Comparison of ENCODE assay signal across 9 cellular contexts in the genomic region with DNA sequence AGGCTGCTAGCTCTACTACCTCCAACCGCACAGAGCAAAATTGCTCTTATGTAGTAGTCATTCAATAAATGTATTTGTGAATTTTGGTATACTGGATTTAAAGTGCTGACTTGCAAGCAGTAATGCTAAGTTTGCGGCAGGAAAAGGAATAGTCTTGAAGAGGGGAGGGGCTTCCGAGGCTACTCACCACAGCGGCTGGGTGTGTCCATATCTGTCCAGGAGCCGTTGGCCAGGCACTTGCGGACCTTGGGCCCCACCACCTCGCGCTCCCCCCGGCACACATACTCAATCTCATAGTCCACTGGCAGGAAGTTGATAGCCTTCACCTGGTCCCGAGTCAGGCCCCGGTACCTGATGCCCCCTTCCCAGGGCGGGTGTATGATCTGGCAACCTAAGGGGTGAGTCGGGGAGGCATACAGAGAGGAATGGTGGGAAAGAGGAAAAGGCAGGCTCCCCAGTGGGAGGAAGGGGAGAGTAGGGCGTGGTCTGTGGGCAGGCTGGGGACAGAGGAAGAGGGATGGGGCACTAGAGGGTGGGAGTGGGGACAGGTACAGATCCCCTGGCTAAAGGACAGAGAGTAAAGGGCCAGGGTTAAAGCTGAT. TPM values are rescaled to one million over a fixed set of nuclear protein-coding genes. Genes with fewer than 3 reads are reported as not detected.
DNase-seq lines count a peak whose midpoint lies in the region; ATAC-seq and TF ChIP-seq lines count a peak whose summit lies in the region.
"Had no signal": no experiment of that assay in that cellular context is flagged by ENCODE, and none has a peak within 500 bp of the region (broad histone marks: within the 10 kb centered on the region; RNA-seq: fewer than 3 reads in every experiment).

No MANE protein-coding gene starts in this region.

- peaks cover 16% of the 10 kb centered on the region for H3K27me3 Mint-ChIP-seq in CD4-positive, CD25-positive, alpha-beta regulatory T cell
- H3K27me3 Mint-ChIP-seq in IgD-negative memory B cell (peaks cover 3% of the 10 kb centered on the region), MCF 10A (ENCODE audit: insufficient read depth, unreplicated experiment) (no peaks in the 10 kb centered on the region)

- H3K27ac ChIP-seq in CD4-positive, CD25-positive, alpha-beta regulatory T cell (ENCODE audit: insufficient read depth, low read length, poor library complexity, severe bottlenecking) = no peak overlapping the region
- no peak overlapping the region for H3K27ac ChIP-seq in mesodermal cell (ENCODE audit: low read depth, low read length, severe bottlenecking)

- no peaks in the 10 kb centered on the region for H3K36me3 ChIP-seq in CD4-positive, CD25-positive, alpha-beta regulatory T cell (ENCODE audit: control insufficient read depth, insufficient read depth, low read length)
- H3K36me3 ChIP-seq in mesodermal cell (ENCODE audit: control insufficient read depth, insufficient read depth, low read length) = peaks cover 10% of the 10 kb centered on the region

- no peak for TF ChIP-seq CTCF in MCF 10A (IDR thresholded peaks at IDR 0.05; ENCODE audit: unreplicated experiment)

- H3K36me3 Mint-ChIP-seq in CD4-positive, CD25-positive, alpha-beta regulatory T cell = no peaks in the 10 kb centered on the region
- peaks cover 1% of the 10 kb centered on the region for H3K36me3 Mint-ChIP-seq in IgD-negative memory B cell
- peaks cover 8% of the 10 kb centered on the region for H3K36me3 Mint-ChIP-seq in MCF 10A (ENCODE audit: insufficient read depth, unreplicated experiment)

- POLR2A ChIA-PET in MCF 10A (lab: Yijun Ruan, JAX) = interaction anchor here (0.6 to 2.2 kb wide), 2 partner anchors 9 to 902 kb away, joined by 4 to 6 read pairs; no protein-coding TSS in a partner anchor

- H3K4me3 ChIP-seq in CD4-positive, CD25-positive, alpha-beta regulatory T cell (ENCODE audit: low read depth, low read length) = no peak overlapping the region
- H3K4me3 ChIP-seq in mesodermal cell (ENCODE audit: extremely low read depth, insufficient read depth, low read length, poor library complexity, severe bottlenecking) = peak overlapping the region; percentile 74

- no peaks in the 10 kb centered on the region for H3K9me3 Mint-ChIP-seq in CD4-positive, CD25-positive, alpha-beta regulatory T cell
- H3K9me3 Mint-ChIP-seq in IgD-negative memory B cell (no peaks in the 10 kb centered on the region), MCF 10A (ENCODE audit: unreplicated experiment) (no peaks in the 10 kb centered on the region)

- ATAC-seq in CD4-positive, CD25-positive, alpha-beta regulatory T cell (ENCODE audit: low read depth in 2 of 2) = no peak
- no peak for ATAC-seq in HG03025 (IDR thresholded peaks at IDR 0.05; ENCODE audit: low FRiP score, unreplicated experiment)

- peaks cover 21 to 62% (median 38%) of the 10 kb centered on the region in 4 donors for H3K4me1 Mint-ChIP-seq in CD4-positive, CD25-positive, alpha-beta regulatory T cell
- H3K4me1 Mint-ChIP-seq in IgD-negative memory B cell (peaks cover 27 to 43% (median 32%) of the 10 kb centered on the region in 3 donors), MCF 10A (ENCODE audit: insufficient read depth, unreplicated experiment) (peaks cover 33% of the 10 kb centered on the region)

- no TSS peak for BruUV-seq in MCF 10A (replicated peaks; lab: Mats Ljungman, UMichigan)

- peak overlapping the region; percentile 74 to 92 (median 83) for H3K27ac Mint-ChIP-seq in CD4-positive, CD25-positive, alpha-beta regulatory T cell
- H3K27ac Mint-ChIP-seq in IgD-negative memory B cell (peak overlapping the region in 2 of 3 donors; percentile 39 to 44), MCF 10A (ENCODE audit: low read depth, unreplicated experiment) (no peak overlapping the region)

- no peaks in the 10 kb centered on the region for H3K27me3 ChIP-seq in CD4-positive, CD25-positive, alpha-beta regulatory T cell (ENCODE audit: control insufficient read depth, insufficient read depth, low read length)

- intact Hi-C loops in MCF 10A (cut with micrococcal nuclease) = no loop called here

- DNase-seq in CD4-positive, CD25-positive, alpha-beta regulatory T cell = no peak
- DNase-seq in MCF 10A (ENCODE audit: unreplicated experiment) = no peak
- DNase-seq in GOT3 (lab: John Stamatoyannopoulos, UW) = no peak
- DNase-seq in RPMI8226 = no peak
- DNase-seq in SKM-1 treated with dmso at 0.1 percent for 144 hours (lab: John Stamatoyannopoulos, UW; ENCODE audit: unreplicated experiment) = no peak

- no peaks in the 10 kb centered on the region for H3K9me3 ChIP-seq in CD4-positive, CD25-positive, alpha-beta regulatory T cell (ENCODE audit: control insufficient read depth in 2 of 2, low read length in 2 of 2)
- no peaks in the 10 kb centered on the region for H3K9me3 ChIP-seq in mesodermal cell (ENCODE audit: control insufficient read depth, low read length)

- WGBS in mesodermal cell (ENCODE audit: insufficient coverage in 2 of 2), 2 experiments = 8 to 17% methylated on average over 8 to 9 of the region's 14 CpGs

- peaks cover 46% of the 10 kb centered on the region for H3K4me1 ChIP-seq in CD4-positive, CD25-positive, alpha-beta regulatory T cell (ENCODE audit: control insufficient read depth, insufficient read depth, low read length, poor library complexity, severe bottlenecking)
- H3K4me1 ChIP-seq in mesodermal cell (ENCODE audit: control insufficient read depth, insufficient read depth, low read length, poor library complexity, severe bottlenecking) = peaks cover 39% of the 10 kb centered on the region

- peak overlapping the region; percentile 87 to 97 (median 88) for H3K4me3 Mint-ChIP-seq in CD4-positive, CD25-positive, alpha-beta regulatory T cell
- H3K4me3 Mint-ChIP-seq in IgD-negative memory B cell (peak overlapping the region; percentile 45 to 96 (median 66)), MCF 10A (ENCODE audit: unreplicated experiment) (peak overlapping the region; percentile 75)

- CTCF ChIA-PET in MCF 10A (lab: Yijun Ruan, JAX) = interaction anchor here (0.6 kb wide), 1 partner anchor 37 kb away, joined by 3 read pairs; no protein-coding TSS in a partner anchor

RNA-seq across cellular contexts. Expression of gene GABBR1, which starts 1.7 kb away (rescaled TPM):
- 56.3 TPM for total RNA-seq in CD4-positive, CD25-positive, alpha-beta regulatory T cell
- 1 to 10 TPM in 3 of 4 donors, under 1 TPM in 1; 0.60 to 1.8 (median 1.5) TPM for polyA plus RNA-seq in CD4-positive, CD25-positive, alpha-beta regulatory T cell
- polyA plus RNA-seq in IgD-negative memory B cell = 6.8 TPM
- total RNA-seq in MCF 10A (2022) = 38.8 and 43.9 TPM in 2 replicates
- polyA plus RNA-seq in mesodermal cell (2013, experiment 1 of 2) = 55.8 TPM
- 48.3 TPM for polyA plus RNA-seq in mesodermal cell (2013, experiment 2 of 2)

RNA-seq across cellular contexts. Expression of gene MOG, which starts 25.6 kb away (rescaled TPM):
- total RNA-seq in CD4-positive, CD25-positive, alpha-beta regulatory T cell = not detected
- polyA plus RNA-seq in CD4-positive, CD25-positive, alpha-beta regulatory T cell = not detected
- polyA plus RNA-seq in IgD-negative memory B cell = not detected
- not detected in 2 replicates for total RNA-seq in MCF 10A (2022)
- polyA plus RNA-seq in mesodermal cell (2013, experiment 1 of 2) = not detected
- not detected for polyA plus RNA-seq in mesodermal cell (2013, experiment 2 of 2)
- polyA plus RNA-seq: esophagus had no signal

RNA-seq across cellular contexts. Expression of gene OR2H2, which starts 46.4 kb away (rescaled TPM):
- not detected for total RNA-seq in CD4-positive, CD25-positive, alpha-beta regulatory T cell
- not detected for polyA plus RNA-seq in CD4-positive, CD25-positive, alpha-beta regulatory T cell
- polyA plus RNA-seq in IgD-negative memory B cell = not detected
- total RNA-seq in MCF 10A (2022) = not detected in 2 replicates
- not detected for polyA plus RNA-seq in mesodermal cell (2013, experiment 1 of 2)
- polyA plus RNA-seq in mesodermal cell (2013, experiment 2 of 2) = not detected
- polyA plus RNA-seq: esophagus had no signal

RNA-seq across cellular contexts. Expression of gene ZFP57, which starts 49.6 kb away (rescaled TPM):
- 2.4 TPM for total RNA-seq in CD4-positive, CD25-positive, alpha-beta regulatory T cell
- polyA plus RNA-seq in CD4-positive, CD25-positive, alpha-beta regulatory T cell = 1 to 10 TPM in 2 of 4 donors, not detected in 2; 1.0 to 4.8 TPM
- polyA plus RNA-seq in IgD-negative memory B cell = 1.3 TPM
- total RNA-seq in MCF 10A (2022) = 0.23 TPM in 1 of 2 replicates, not detected in the other
- not detected for polyA plus RNA-seq in mesodermal cell (2013, experiment 1 of 2)
- polyA plus RNA-seq in mesodermal cell (2013, experiment 2 of 2) = not detected
